1 cellular context compared by ENCODE assay signal in the genomic region with DNA sequence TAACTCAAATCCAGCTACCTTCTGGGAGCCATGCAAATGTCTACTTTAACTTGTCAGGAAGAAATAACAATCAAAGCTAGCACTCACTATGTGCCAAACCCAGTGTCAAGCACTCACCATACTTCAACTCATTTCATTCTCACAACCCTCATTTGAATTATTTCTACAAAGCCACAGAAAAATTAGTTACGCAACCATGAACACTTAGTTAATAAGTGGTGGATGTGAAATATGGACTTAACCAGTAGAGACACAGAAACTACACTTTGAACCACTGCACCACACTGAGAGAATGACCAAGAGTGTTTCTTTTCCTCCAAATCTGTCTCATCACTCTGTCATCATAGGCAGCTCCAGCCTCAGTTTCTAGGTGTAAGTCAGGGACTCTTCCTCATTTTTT.
TF ChIP-seq lines count a peak whose summit lies in the region.

No MANE protein-coding gene starts in this region.

TF ChIP-seq in WTC11, 78 proteins besides CTCF, POLR2A, EP300 and RAD21 (continued from another document):
- TF ChIP-seq AR (CRISPR knock-in tag; IDR thresholded peaks at IDR 0.05) (no peak), NR1H2 (CRISPR knock-in tag; IDR thresholded peaks at IDR 0.05) (no peak), JUN (CRISPR knock-in tag; IDR thresholded peaks at IDR 0.05) (no peak)
TF ChIP-seq in WTC11: peak in this region for 0.
